ENCODE assay signal across 1 cellular context in the genomic region with DNA sequence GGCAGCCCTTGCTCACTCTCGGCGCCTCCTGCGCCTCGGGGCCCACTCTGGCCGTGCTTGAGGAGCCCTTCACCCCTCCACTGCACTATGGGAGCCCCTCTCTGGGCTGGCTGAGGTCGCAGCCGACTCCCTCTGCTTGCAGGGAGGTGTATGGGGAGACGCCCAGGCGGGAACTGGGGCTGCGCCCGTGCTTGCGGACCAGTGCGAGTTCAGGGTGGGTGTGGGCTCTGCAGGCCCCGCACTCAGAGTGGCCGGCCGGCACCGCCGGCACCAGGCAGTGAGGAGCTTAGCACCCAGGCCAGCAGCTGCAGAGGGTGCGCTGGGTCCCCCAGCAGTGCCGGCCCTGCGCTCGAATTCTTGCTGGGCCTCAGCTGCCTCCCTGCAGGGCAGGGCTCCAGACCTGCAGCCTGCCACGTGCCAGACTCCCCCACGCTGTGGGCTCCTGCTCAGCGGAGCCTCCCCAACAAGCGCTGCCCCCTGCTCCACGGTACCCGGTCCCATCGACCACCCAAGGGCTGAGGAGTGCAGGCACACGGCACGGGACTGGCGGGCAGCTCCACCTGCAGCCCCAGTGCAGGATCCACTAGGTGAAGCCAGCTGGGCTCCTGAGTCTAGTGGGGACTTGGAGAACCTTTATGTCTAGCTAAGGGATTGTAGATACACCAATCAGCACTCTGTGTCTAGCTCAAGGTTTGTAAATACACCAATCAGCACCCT.
TF ChIP-seq lines count a peak whose summit lies in the region.

No MANE protein-coding gene starts in this region.

TF ChIP-seq in WTC11, 78 proteins besides CTCF, POLR2A, EP300 and RAD21:
- TF ChIP-seq, protein P1, sequence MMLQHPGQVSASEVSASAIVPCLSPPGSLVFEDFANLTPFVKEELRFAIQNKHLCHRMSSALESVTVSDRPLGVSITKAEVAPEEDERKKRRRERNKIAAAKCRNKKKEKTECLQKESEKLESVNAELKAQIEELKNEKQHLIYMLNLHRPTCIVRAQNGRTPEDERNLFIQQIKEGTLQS (CRISPR knock-in tag; conservative IDR thresholded peaks at IDR 0.05): 0 out of 2 replicates have a peak, but pooled peaks have one; percentile 30
